10 cellular contexts compared by ENCODE assay signal in genomic region chr7:2698581-2699288, GRCh38. TPM values are rescaled to one million over a fixed set of nuclear protein-coding genes. Genes with fewer than 3 reads are reported as not detected.
DNase-seq lines count a peak whose midpoint lies in the region; ATAC-seq, FAIRE-seq and TF ChIP-seq lines count a peak whose summit lies in the region.
"Had no signal": no experiment of that assay in that cellular context is flagged by ENCODE, and none has a peak within 500 bp of the region (broad histone marks: within the 10 kb centered on the region; RNA-seq: fewer than 3 reads in every experiment).

No MANE protein-coding gene starts in this region.

- H3K27ac Mint-ChIP-seq in T-helper 17 cell = peak overlapping the region; percentile 84

- ATAC-seq in HG03135 (IDR thresholded peaks at IDR 0.05; ENCODE audit: unreplicated experiment) (peak; percentile 90), T-helper 17 cell (peak; percentile 91), K562 (no peak)
- ATAC-seq: A549 had no signal

- in situ Hi-C loops in K562 (cut with MboI) = no loop called here

- H3K36me3 Mint-ChIP-seq in T-helper 17 cell (ENCODE audit: low read depth) = no peaks in the 10 kb centered on the region

- TF ChIP-seq EP300 in K562 (IDR thresholded peaks at IDR 0.05; ENCODE audit: low read length) = no peak
- TF ChIP-seq EP300 in sigmoid colon (IDR thresholded peaks at IDR 0.05) = no peak

- no peaks in the 10 kb centered on the region for H3K36me3 ChIP-seq in K562 (ENCODE audit: control insufficient read depth, insufficient read depth, low read length)
- no peaks in the 10 kb centered on the region for H3K36me3 ChIP-seq in sigmoid colon

- POLR2A ChIA-PET in K562 (lab: Yijun Ruan, JAX) = interaction anchor here (0.5 to 1.1 kb wide), 3 partner anchors 9 to 442 kb away, joined by 3 read pairs; no protein-coding TSS in a partner anchor

- FAIRE-seq in K562 (lab: Jason Lieb, UNC) = no peak
- FAIRE-seq: A549 had no signal

- no peaks in the 10 kb centered on the region for H3K9me1 ChIP-seq in K562 (ENCODE audit: control insufficient read depth, insufficient read depth, low read length)

- H3K4me3 ChIP-seq in K562 = no peak overlapping the region
- H3K4me3 ChIP-seq in sigmoid colon = no peak overlapping the region
- H3K4me3 ChIP-seq: A549 had no signal

- TF ChIP-seq CTCF in K562 (IDR thresholded peaks at IDR 0.05 in 2 of 3, conservative IDR thresholded peaks at IDR 0.05 in 1 of 3; ENCODE audit: insufficient read depth in 2 of 3, low read depth in 1 of 3, low read length in 3 of 3) (no peak), sigmoid colon (IDR thresholded peaks at IDR 0.05) (no peak)

- H3K27ac ChIP-seq in K562 (ENCODE audit: extremely low read depth, low read depth, low read length) (no peak overlapping the region), sigmoid colon (no peak overlapping the region)
- H3K27ac ChIP-seq: A549 had no signal

- BruUV-seq in K562 (replicated peaks; lab: Mats Ljungman, UMichigan) = no TSS peak

- TF ChIP-seq POLR2A in K562 (conservative IDR thresholded peaks at IDR 0.05) (no peak), sigmoid colon (IDR thresholded peaks at IDR 0.05) (no peak)

- H3K4me1 ChIP-seq in K562 (replicated peaks in 1 of 2; ENCODE audit: control insufficient read depth in 2 of 2, insufficient read depth in 2 of 2, low read length in 2 of 2) = peaks cover 0 to 21% of the 10 kb centered on the region in 2 experiments; a peak in 1 of 5 replicates
- no peaks in the 10 kb centered on the region for H3K4me1 ChIP-seq in sigmoid colon
- H3K4me1 ChIP-seq: A549 had no signal

- H3K4me3 Mint-ChIP-seq in T-helper 17 cell = peak overlapping the region; percentile 89

- H2AFZ ChIP-seq in K562 (ENCODE audit: low read depth, low read length) = no peak overlapping the region

- CTCF ChIA-PET in K562 (lab: Yijun Ruan, JAX; ENCODE audit: low intra/inter-chr PET ratio) = no interaction called here

- H3K79me2 ChIP-seq in K562 (ENCODE audit: control insufficient read depth, insufficient read depth, low read length) = no peaks in the 10 kb centered on the region

- no peak for TF ChIP-seq RAD21 in K562 (CRISPR knock-in tag; conservative IDR thresholded peaks at IDR 0.05 in 1 of 2, IDR thresholded peaks at IDR 0.05 in 1 of 2)

- no peak overlapping the region for H3K4me2 ChIP-seq in K562 (ENCODE audit: insufficient read depth, low read length)
- H3K4me2 ChIP-seq: A549 had no signal

- H3K27me3 Mint-ChIP-seq in T-helper 17 cell = peaks cover 4% of the 10 kb centered on the region

- WGBS in K562 (ENCODE audit: insufficient coverage, low coverage, missing lambda C conversion rate) = 7% methylated on average over 18 of the region's 18 CpGs
- whole genome bisulfite sequencing in sigmoid colon, 2 donors = 48 to 69% methylated on average over 18 of the region's 18 CpGs

- DNase-seq in NCI-H2029 (lab: John Stamatoyannopoulos, UW) (peak; percentile 70), NCI-H2029 treated with DMSO at 0.1 percent for 48 hours (lab: John Stamatoyannopoulos, UW) (no peak), T-helper 17 cell (peak in 2 of 3 donors; percentile 27 to 29), K562 (ENCODE audit: extremely low read depth in 1 of 4, low spot score in 3 of 4) (no peak), retina (no peak), NCI-H82 treated with DMSO at 0.1 percent for 48 hours (lab: John Stamatoyannopoulos, UW; ENCODE audit: unreplicated experiment) (no peak), sigmoid colon (no peak)
- DNase-seq: left cardiac atrium had no signal

- peaks cover 3% of the 10 kb centered on the region for H4K20me1 ChIP-seq in K562 (replicated peaks; ENCODE audit: control insufficient read depth, insufficient read depth, low read length)

- H3K9me3 ChIP-seq in T-helper 17 cell (ENCODE audit: control insufficient read depth, low read length, poor library complexity, severe bottlenecking) = no peaks in the 10 kb centered on the region
- no peaks in the 10 kb centered on the region for H3K9me3 ChIP-seq in K562 (replicated peaks; ENCODE audit: control insufficient read depth, insufficient read depth, low read depth, low read length)
- H3K9me3 ChIP-seq in sigmoid colon = no peaks in the 10 kb centered on the region
- H3K9me3 ChIP-seq: A549 had no signal

- H3K27me3 ChIP-seq in K562 (ENCODE audit: control insufficient read depth in 2 of 2, insufficient read depth in 2 of 2, low read length in 2 of 2) (peaks cover 36 to 58% of the 10 kb centered on the region in 2 experiments), sigmoid colon (no peaks in the 10 kb centered on the region)

- H3K9ac ChIP-seq in K562 (ENCODE audit: insufficient read depth in 1 of 2, low read depth in 2 of 2, low read length in 2 of 2) = peak overlapping the region in 1 of 2 experiments; percentile 61; a peak in 1 of 4 replicates

- intact Hi-C loops in K562 (cut with micrococcal nuclease) (no loop called here), sigmoid colon (cut with DNase I) (no loop called here)

- H3K4me1 Mint-ChIP-seq in T-helper 17 cell = peaks cover 22% of the 10 kb centered on the region

TF ChIP-seq in K562, 482 proteins besides CTCF, POLR2A, EP300 and RAD21:
- TF ChIP-seq HMG20B (CRISPR knock-in tag; IDR thresholded peaks at IDR 0.05) (no peak), TFAP4 (CRISPR knock-in tag; IDR thresholded peaks at IDR 0.05; ENCODE audit: borderline replicate concordance) (no peak), ZNF121 (CRISPR knock-in tag; conservative IDR thresholded peaks at IDR 0.05) (peak; percentile 68), ZNF518B (CRISPR knock-in tag; IDR thresholded peaks at IDR 0.05) (no peak), CHD1 (IDR thresholded peaks at IDR 0.05; ENCODE audit: low read length) (no peak), L3MBTL2 (IDR thresholded peaks at IDR 0.05) (no peak)

RNA-seq across cellular contexts. Expression of gene AMZ1, which starts 10.7 kb away (rescaled TPM):
- total RNA-seq in T-helper 17 cell (under 1 TPM; 0.32 to 0.76 TPM), K562 (2014; rRNA removed) (not detected in 2 replicates), K562 (2014; rRNA removed; fragmentation: Illumina TruSeq; extraction: Trizol) (not detected in 2 replicates), K562 (2015; rRNA removed; fragmentation: Illumina TruSeq; extraction: Trizol) (not detected in 2 replicates), K562 (2021) (not detected in 2 replicates), sigmoid colon (1 to 10 TPM in 1 of 4 donors, under 1 TPM in 1, not detected in 2; 0.41 to 1.4 TPM)
- 0.07 and 0.12 TPM in 2 replicates for total RNA-seq in K562 (2011; cell fraction: chromatin; rRNA removed; ENCODE audit: low replicate concordance)
- total RNA-seq in K562 (2011; cell fraction: nucleolus; rRNA removed) = 0.17 TPM in 1 of 2 replicates, not detected in the other
- total RNA-seq in K562 (2011; cell fraction: nucleoplasm; rRNA removed) = 0.07 and 0.08 TPM in 2 replicates
- polyA plus RNA-seq in K562 (2011; rRNA removed) (not detected in 2 replicates), K562 (2014; fragmentation: Illumina TruSeq; extraction: Trizol) (not detected in 2 replicates), K562 (2014; fragmentation: Nextera tagmentation; extraction: Ambion mirVana) (not detected), K562 (2014; rRNA removed) (not detected in 2 replicates), sigmoid colon (under 1 TPM in 2 of 3 donors, not detected in 1; under 0.01 to 0.16 TPM)
- polyA plus RNA-seq in K562 (2011; cell fraction: cytosol; rRNA removed) = not detected in 2 replicates
- not detected in 2 replicates for polyA plus RNA-seq in K562 (2011; cell fraction: nucleus; rRNA removed)
- polyA plus RNA-seq in K562 (2012) = 0.04 and 0.08 TPM in 2 replicates
- polyA minus RNA-seq in K562 (2011; rRNA and poly(A)+ RNA removed) = 0.04 TPM in 1 of 2 replicates, not detected in the other
- not detected in 2 replicates for polyA minus RNA-seq in K562 (2011; cell fraction: cytosol; rRNA and poly(A)+ RNA removed)
- polyA minus RNA-seq in K562 (2011; cell fraction: nucleus; rRNA and poly(A)+ RNA removed) = not detected in 2 replicates

Comparison
In these comparisons a context has a peak if more than half of its experiments do, and no peak if none do; other contexts are left out.
1. DNase-seq: peak in NCI-H2029 (single experiment) and T-helper 17 cell (2 of 3); none in NCI-H2029 treated with DMSO at 0.1 percent for 48 hours (single experiment), K562 (0 of 4), retina (single experiment), NCI-H82 treated with DMSO at 0.1 percent for 48 hours (single experiment) and sigmoid colon (single experiment).